In genomic region chr17:50058296-50058945, GRCh38 we compare ENCODE assay signal across 11 cellular contexts. TPM values are rescaled to one million over a fixed set of nuclear protein-coding genes. Genes with fewer than 3 reads are reported as not detected.
DNase-seq lines count a peak whose midpoint lies in the region; ATAC-seq, FAIRE-seq and TF ChIP-seq lines count a peak whose summit lies in the region.
"Had no signal": no experiment of that assay in that cellular context is flagged by ENCODE, and none has a peak within 500 bp of the region (broad histone marks: within the 10 kb centered on the region; RNA-seq: fewer than 3 reads in every experiment).

No MANE protein-coding gene starts in this region.

- H3K4me3 ChIP-seq in body of pancreas (no peak overlapping the region), HepG2 (replicated peaks in 1 of 3; ENCODE audit: insufficient read depth in 1 of 3, low read depth in 2 of 3, low read length in 3 of 3) (no peak overlapping the region), stomach (peak overlapping the region in 2 of 4 donors; percentile 76 to 84), Caco-2 (ENCODE audit: low read depth, low read length) (no peak overlapping the region)

- H3K4me3 Mint-ChIP-seq in Caco-2 (ENCODE audit: unreplicated experiment) = no peak overlapping the region
- H3K4me3 Mint-ChIP-seq: dendritic cell treated with granulocyte-macrophage colony-stimulating factor and Interleukin-4, amounts not matched to agents 40 ng/mL and 50 ng/mL, for 4 days had no signal

- H3K27ac Mint-ChIP-seq in Caco-2 (ENCODE audit: unreplicated experiment) = no peak overlapping the region
- H3K27ac Mint-ChIP-seq: dendritic cell treated with granulocyte-macrophage colony-stimulating factor and Interleukin-4, amounts not matched to agents 40 ng/mL and 50 ng/mL, for 4 days had no signal

- peaks cover 6% of the 10 kb centered on the region for H3K36me3 Mint-ChIP-seq in Caco-2 (ENCODE audit: insufficient read depth, unreplicated experiment)
- H3K36me3 Mint-ChIP-seq: stimulated activated memory B cell treated with anti-CD40 and anti-IgM and Interleukin-4, amounts not matched to agents 10 μg/mL and 1 μg/mL and 100 μg/mL, for 72 hours had no signal

- CTCF ChIA-PET in HepG2 (lab: Yijun Ruan, JAX; ENCODE audit: low intra/inter-chr PET ratio, low total read pairs) = interaction anchor here (2.1 kb wide), 1 partner anchor 21 kb away, joined by 6 read pairs; no protein-coding TSS in a partner anchor
- CTCF ChIA-PET in Caco-2 (lab: Charles Lee) = no interaction called here

- H3K27me3 ChIP-seq in body of pancreas = no peaks in the 10 kb centered on the region
- peaks cover 10 to 91% of the 10 kb centered on the region in 2 experiments for H3K27me3 ChIP-seq in HepG2 (ENCODE audit: control insufficient read depth in 1 of 2, insufficient read depth in 2 of 2, low read length in 2 of 2)
- peaks cover 0 to 12% (median 0%) of the 10 kb centered on the region in 3 donors for H3K27me3 ChIP-seq in stomach
- no peaks in the 10 kb centered on the region for H3K27me3 ChIP-seq in Caco-2 (replicated peaks; ENCODE audit: control insufficient read depth, insufficient read depth, low read length)

- TF ChIP-seq RAD21 in HepG2 (CRISPR knock-in tag; IDR thresholded peaks at IDR 0.05) = no peak

- no peak overlapping the region for H3K4me2 ChIP-seq in HepG2 (ENCODE audit: low read depth, low read length)

- no peaks in the 10 kb centered on the region for H3K36me3 ChIP-seq in body of pancreas (replicated peaks in 1 of 2; ENCODE audit: insufficient read depth in 1 of 2, low read depth in 2 of 2)
- no peaks in the 10 kb centered on the region for H3K36me3 ChIP-seq in HepG2 (replicated peaks in 1 of 2; ENCODE audit: control insufficient read depth in 1 of 2, insufficient read depth in 2 of 2, low read length in 2 of 2)
- H3K36me3 ChIP-seq in stomach = no peaks in the 10 kb centered on the region
- no peaks in the 10 kb centered on the region for H3K36me3 ChIP-seq in Caco-2 (ENCODE audit: control insufficient read depth, insufficient read depth, low read length)

- TF ChIP-seq CTCF in body of pancreas (IDR thresholded peaks at IDR 0.05) = no peak
- no peak for TF ChIP-seq CTCF in HepG2 (CRISPR knock-in tag; IDR thresholded peaks at IDR 0.05)
- TF ChIP-seq CTCF in stomach (IDR thresholded peaks at IDR 0.05) = no peak
- no peak for TF ChIP-seq CTCF in Caco-2 (IDR thresholded peaks at IDR 0.05; ENCODE audit: insufficient read depth in 1 of 2, low read depth in 1 of 2, low read length in 1 of 2, severe bottlenecking in 1 of 2, unreplicated experiment in 1 of 2)

- H3K4me1 Mint-ChIP-seq in Caco-2 (ENCODE audit: low read depth, unreplicated experiment) = peaks cover 8% of the 10 kb centered on the region

- in situ Hi-C loops in HepG2 (cut with HindIII; ENCODE audit: extremely low pct_ligation_motif_present, low pct_unique_long_range_greater_than_20kb) = no loop called here

- intact Hi-C loops in body of pancreas (cut with DNase I) = no loop called here
- intact Hi-C loops in HepG2 (cut with micrococcal nuclease; ENCODE audit: unreplicated experiment) = no loop called here
- intact Hi-C loops in stomach (cut with DNase I; ENCODE audit: low total_unique reads) = no loop called here
- intact Hi-C loops in Caco-2 (cut with micrococcal nuclease; ENCODE audit: unreplicated experiment) = no loop called here

- WGBS in body of pancreas, 2 donors = 78% methylated on average over 8 to 10 of the region's 10 CpGs
- 51% methylated on average over 10 of the region's 10 CpGs for WGBS in HepG2 (ENCODE audit: low lambda C conversion rate)
- WGBS in stomach, 5 donors = 68 to 79% (median 77%) methylated on average over 10 of the region's 10 CpGs

- FAIRE-seq in HTR-8/SVneo (lab: Jason Lieb, UNC) = peak; percentile 65
- no peak for FAIRE-seq in HepG2 (lab: Jason Lieb, UNC)

- no peak for TF ChIP-seq EP300 in HepG2 (IDR thresholded peaks at IDR 0.05; ENCODE audit: low read depth in 2 of 2, low read length in 2 of 2)
- no peak for TF ChIP-seq EP300 in HepG2 (CRISPR knock-in tag; IDR thresholded peaks at IDR 0.05; ENCODE audit: borderline replicate concordance)
- TF ChIP-seq EP300 in stomach (IDR thresholded peaks at IDR 0.05) = no peak

- H4K20me1 ChIP-seq in HepG2 (ENCODE audit: insufficient read depth, low read length) = no peaks in the 10 kb centered on the region

- TF ChIP-seq POLR2A in body of pancreas (IDR thresholded peaks at IDR 0.05) (no peak), HepG2 (IDR thresholded peaks at IDR 0.05; ENCODE audit: insufficient read depth in 1 of 2, low read depth in 2 of 2, low read length in 2 of 2) (no peak), stomach (IDR thresholded peaks at IDR 0.05) (no peak)

- H3K79me2 ChIP-seq in HepG2 (ENCODE audit: insufficient read depth, low read length) = no peaks in the 10 kb centered on the region

- H3K4me1 ChIP-seq in body of pancreas (peaks cover 84% of the 10 kb centered on the region), HepG2 (ENCODE audit: insufficient read depth, low read length) (peaks cover 36% of the 10 kb centered on the region), stomach (peaks cover 82 to 98% (median 92%) of the 10 kb centered on the region in 4 donors), Caco-2 (peaks cover 26% of the 10 kb centered on the region)

- H2AFZ ChIP-seq in HepG2 (ENCODE audit: low read length) = no peak overlapping the region

- DNase-seq in HTR-8/SVneo (ENCODE audit: insufficient read length, low spot score) (no peak), body of pancreas (peak in 1 of 4 donors; percentile 9), HepG2 (ENCODE audit: low spot score) (no peak), stomach (no peak), Caco-2 (no peak), iPS-NIHi11 (ENCODE audit: low spot score) (no peak), activated gamma-delta T cell treated with Interleukin-2 at 50 U/mL for 16 hours (no peak)
- DNase-seq: activated CD8-positive, alpha-beta memory T cell treated with anti-CD3 and anti-CD28 coated beads, Interleukin-2, amount 50 U/mL, for 48 hours; NCI-H345 had no signal

- POLR2A ChIA-PET in HepG2 (lab: Yijun Ruan, JAX) = no interaction called here
- POLR2A ChIA-PET in Caco-2 (lab: Charles Lee) = no interaction called here

- ATAC-seq in body of pancreas = no peak
- no peak for ATAC-seq in HepG2
- ATAC-seq: stimulated activated memory B cell treated with anti-CD40 and anti-IgM and Interleukin-4, amounts not matched to agents 10 μg/mL and 1 μg/mL and 100 μg/mL, for 72 hours had no signal

- no peaks in the 10 kb centered on the region for H3K9me3 Mint-ChIP-seq in Caco-2 (ENCODE audit: unreplicated experiment)
- H3K9me3 Mint-ChIP-seq: dendritic cell treated with granulocyte-macrophage colony-stimulating factor and Interleukin-4, amounts not matched to agents 40 ng/mL and 50 ng/mL, for 4 days; stimulated activated memory B cell treated with anti-CD40 and anti-IgM and Interleukin-4, amounts not matched to agents 10 μg/mL and 1 μg/mL and 100 μg/mL, for 72 hours had no signal

- no peaks in the 10 kb centered on the region for H3K27me3 Mint-ChIP-seq in Caco-2 (ENCODE audit: insufficient read depth, unreplicated experiment)

- no TSS peak for BruUV-seq in HepG2 (replicated peaks; lab: Mats Ljungman, UMichigan)
- BruUV-seq in Caco-2 (replicated peaks; lab: Mats Ljungman, UMichigan) = no TSS peak

- H3K9ac ChIP-seq in HepG2 (ENCODE audit: insufficient read depth, low read depth, low read length) = no peak overlapping the region

- H3K9me3 ChIP-seq in body of pancreas (no peaks in the 10 kb centered on the region), HepG2 (ENCODE audit: low read length) (no peaks in the 10 kb centered on the region), stomach (no peaks in the 10 kb centered on the region), Caco-2 (no peaks in the 10 kb centered on the region)

- H3K27ac ChIP-seq in body of pancreas = peak overlapping the region; percentile 55 to 97 (median 88)
- no peak overlapping the region for H3K27ac ChIP-seq in HepG2 (ENCODE audit: extremely low read length, insufficient read depth, low read length)
- peak overlapping the region; percentile 12 to 97 (median 96) for H3K27ac ChIP-seq in stomach

RNA-seq across cellular contexts. Expression of gene ITGA3, which starts 2.5 kb away (rescaled TPM):
- total RNA-seq in body of pancreas = 10 to 100 TPM; 31.0 to 36.3 TPM
- 0.69 and 0.77 TPM in 2 replicates for total RNA-seq in HepG2 (2016; rRNA removed; fragmentation: Illumina TruSeq; extraction: Trizol)
- total RNA-seq in HepG2 (2016; cell fraction: cytosol; rRNA removed; fragmentation: Illumina TruSeq; extraction: Trizol; ENCODE audit: low read depth) = 1.5 and 1.9 TPM in 2 replicates
- 0.48 and 1.1 TPM in 2 replicates for total RNA-seq in HepG2 (2016; cell fraction: insoluble cytoplasmic fraction; rRNA removed; fragmentation: Illumina TruSeq; extraction: Trizol)
- total RNA-seq in HepG2 (2016; cell fraction: membrane; rRNA removed; fragmentation: Illumina TruSeq; extraction: Trizol) = 0.28 and 0.62 TPM in 2 replicates
- total RNA-seq in HepG2 (2016; cell fraction: nucleus; rRNA removed; fragmentation: Illumina TruSeq; extraction: Trizol) = 1.3 and 1.8 TPM in 2 replicates
- 0.48 and 0.59 TPM in 2 replicates for polyA plus RNA-seq in HepG2 (2011; rRNA removed)
- 0.33 and 0.78 TPM in 2 replicates for polyA plus RNA-seq in HepG2 (2011; cell fraction: cytosol; rRNA removed)
- 2.6 and 3.3 TPM in 2 replicates for polyA plus RNA-seq in HepG2 (2011; cell fraction: nucleus; rRNA removed)
- polyA plus RNA-seq in HepG2 (2012) = 0.27 and 0.32 TPM in 2 replicates
- 0.51 and 0.57 TPM in 2 replicates for polyA plus RNA-seq in HepG2 (2016; cell fraction: cytosol; fragmentation: Illumina TruSeq; extraction: Trizol; ENCODE audit: low read depth)
- 0.52 and 0.82 TPM in 2 replicates for polyA plus RNA-seq in HepG2 (2016; cell fraction: insoluble cytoplasmic fraction; fragmentation: Illumina TruSeq; extraction: Trizol; ENCODE audit: low read depth)
- polyA plus RNA-seq in HepG2 (2016; cell fraction: membrane; fragmentation: Illumina TruSeq; extraction: Trizol; ENCODE audit: low read depth) = 0.30 and 0.48 TPM in 2 replicates
- polyA plus RNA-seq in HepG2 (2016; cell fraction: nucleus; fragmentation: Illumina TruSeq; extraction: Trizol; ENCODE audit: insufficient read depth, low read depth) = 1.3 and 2.2 TPM in 2 replicates
- polyA minus RNA-seq in HepG2 (2011; rRNA and poly(A)+ RNA removed; ENCODE audit: low replicate concordance) = 1.4 and 198 TPM in 2 replicates
- polyA minus RNA-seq in HepG2 (2011; cell fraction: cytosol; rRNA and poly(A)+ RNA removed) = 2.9 and 6.2 TPM in 2 replicates
- 1.1 and 2.8 TPM in 2 replicates for polyA minus RNA-seq in HepG2 (2011; cell fraction: nucleus; rRNA and poly(A)+ RNA removed)
- 100 to 1,000 TPM in 4 of 5 donors, 10 to 100 TPM in 1; 33.6 to 698 (median 193) TPM for total RNA-seq in stomach
- 10 to 100 TPM in 2 of 3 donors, 1 to 10 TPM in 1; 6.9 to 37.5 (median 29.5) TPM for polyA plus RNA-seq in stomach
- total RNA-seq in Caco-2 (2022) = 10.4 and 14.7 TPM in 2 replicates

RNA-seq across cellular contexts. Expression of gene PDK2, which starts 36.7 kb away (rescaled TPM):
- total RNA-seq in body of pancreas (100 to 1,000 TPM in 1 of 2 donors, 10 to 100 TPM in 1; 27.0 to 119 TPM), HepG2 (2016; rRNA removed; fragmentation: Illumina TruSeq; extraction: Trizol) (18.5 and 19.2 TPM in 2 replicates), stomach (100 to 1,000 TPM in 1 of 5 donors, 10 to 100 TPM in 2, 1 to 10 TPM in 2; 4.6 to 255 (median 31.2) TPM), Caco-2 (2022) (10.5 and 15.2 TPM in 2 replicates)
- 6.4 and 13.9 TPM in 2 replicates for total RNA-seq in HepG2 (2016; cell fraction: cytosol; rRNA removed; fragmentation: Illumina TruSeq; extraction: Trizol; ENCODE audit: low read depth)
- total RNA-seq in HepG2 (2016; cell fraction: insoluble cytoplasmic fraction; rRNA removed; fragmentation: Illumina TruSeq; extraction: Trizol) = 16.2 and 19.8 TPM in 2 replicates
- total RNA-seq in HepG2 (2016; cell fraction: membrane; rRNA removed; fragmentation: Illumina TruSeq; extraction: Trizol) = 10.9 and 11.9 TPM in 2 replicates
- total RNA-seq in HepG2 (2016; cell fraction: nucleus; rRNA removed; fragmentation: Illumina TruSeq; extraction: Trizol) = 10.9 and 12.5 TPM in 2 replicates
- polyA plus RNA-seq in HepG2 (2011; rRNA removed) (59.7 and 66.6 TPM in 2 replicates), stomach (10 to 100 TPM; 13.5 to 20.6 (median 20.1) TPM)
- polyA plus RNA-seq in HepG2 (2011; cell fraction: cytosol; rRNA removed) = 33.2 and 46.3 TPM in 2 replicates
- polyA plus RNA-seq in HepG2 (2011; cell fraction: nucleus; rRNA removed) = 86.5 and 102 TPM in 2 replicates
- 17.2 and 27.4 TPM in 2 replicates for polyA plus RNA-seq in HepG2 (2012)
- 9.3 and 10.8 TPM in 2 replicates for polyA plus RNA-seq in HepG2 (2016; cell fraction: cytosol; fragmentation: Illumina TruSeq; extraction: Trizol; ENCODE audit: low read depth)
- polyA plus RNA-seq in HepG2 (2016; cell fraction: insoluble cytoplasmic fraction; fragmentation: Illumina TruSeq; extraction: Trizol; ENCODE audit: low read depth) = 22.3 and 32.8 TPM in 2 replicates
- polyA plus RNA-seq in HepG2 (2016; cell fraction: membrane; fragmentation: Illumina TruSeq; extraction: Trizol; ENCODE audit: low read depth) = 12.0 and 14.3 TPM in 2 replicates
- 21.9 and 24.6 TPM in 2 replicates for polyA plus RNA-seq in HepG2 (2016; cell fraction: nucleus; fragmentation: Illumina TruSeq; extraction: Trizol; ENCODE audit: insufficient read depth, low read depth)
- 111 and 113 TPM in 2 replicates for polyA minus RNA-seq in HepG2 (2011; rRNA and poly(A)+ RNA removed; ENCODE audit: low replicate concordance)
- 22.7 and 28.5 TPM in 2 replicates for polyA minus RNA-seq in HepG2 (2011; cell fraction: cytosol; rRNA and poly(A)+ RNA removed)
- polyA minus RNA-seq in HepG2 (2011; cell fraction: nucleus; rRNA and poly(A)+ RNA removed) = 44.5 and 48.7 TPM in 2 replicates
